8 cellular contexts compared by ENCODE assay signal in genomic region chr3:4898454-4899313, GRCh38.
DNase-seq lines count a peak whose midpoint lies in the region; ATAC-seq and TF ChIP-seq lines count a peak whose summit lies in the region.

No MANE protein-coding gene starts in this region.

- no peak for TF ChIP-seq CTCF in right atrium auricular region (IDR thresholded peaks at IDR 0.05)
- TF ChIP-seq CTCF in heart left ventricle (IDR thresholded peaks at IDR 0.05): no peak
- no peak for TF ChIP-seq CTCF in parathyroid adenoma (IDR thresholded peaks at IDR 0.05)

- DNase-seq in right atrium auricular region (ENCODE audit: low spot score) (no peak), heart left ventricle (no peak), HuH-7.5 (ENCODE audit: low spot score) (no peak), GDM1 (lab: John Stamatoyannopoulos, UW) (no peak)
- DNase-seq in activated CD4-positive, alpha-beta memory T cell treated with anti-CD3 and anti-CD28 coated beads for 36 hours: peak; percentile 25
- no peak for DNase-seq in stimulated activated CD4-positive, alpha-beta T cell treated with anti-CD3 and anti-CD28 coated beads, Interleukin-15, amount 100 ng/mL, for 24 hours

- H3K4me1 Mint-ChIP-seq in activated CD4-positive, alpha-beta memory T cell treated with anti-CD3 and anti-CD28 coated beads for 36 hours (ENCODE audit: low read depth): peaks cover 52% of the 10 kb centered on the region

- no peaks in the 10 kb centered on the region for H3K79me2 ChIP-seq in parathyroid adenoma

- H3K4me3 ChIP-seq in right atrium auricular region: no peak overlapping the region
- H3K4me3 ChIP-seq in heart left ventricle: no peak overlapping the region
- H3K4me3 ChIP-seq in parathyroid adenoma (ENCODE audit: low read depth, low read length): no peak overlapping the region

- ATAC-seq in heart left ventricle (no peak), HG03060 (IDR thresholded peaks at IDR 0.05; ENCODE audit: low read depth, unreplicated experiment) (peak; percentile 93)

- WGBS in heart left ventricle, 4 donors: 73 to 78% (median 76%) methylated on average over 6 of the region's 6 CpGs

- CTCF ChIA-PET in activated CD4-positive, alpha-beta memory T cell treated with anti-CD3 and anti-CD28 coated beads for 36 hours (lab: Charles Lee): interaction anchor here (0.6 to 2.3 kb wide), 8 partner anchors 9 to 187 kb away, joined by 3 to 9 read pairs (median 4); no protein-coding TSS in a partner anchor

- H3K4me2 ChIP-seq in parathyroid adenoma (ENCODE audit: low read length): peak overlapping the region; percentile 6

- H3K27ac ChIP-seq in right atrium auricular region (peak overlapping the region; percentile 12 to 36), heart left ventricle (peak overlapping the region in 5 of 12 donors; percentile 35 to 60 (median 52)), parathyroid adenoma (peak overlapping the region; percentile 52)

- peak overlapping the region; percentile 79 for H3K27ac Mint-ChIP-seq in activated CD4-positive, alpha-beta memory T cell treated with anti-CD3 and anti-CD28 coated beads for 36 hours

- no peaks in the 10 kb centered on the region for H3K36me3 ChIP-seq in right atrium auricular region
- no peaks in the 10 kb centered on the region for H3K36me3 ChIP-seq in heart left ventricle
- H3K36me3 ChIP-seq in parathyroid adenoma (ENCODE audit: control insufficient read depth, insufficient read depth, low read length): no peaks in the 10 kb centered on the region

- H3K4me3 Mint-ChIP-seq in activated CD4-positive, alpha-beta memory T cell treated with anti-CD3 and anti-CD28 coated beads for 36 hours: peak overlapping the region; percentile 51

- H3K4me1 ChIP-seq in right atrium auricular region (peaks cover 0 to 5% of the 10 kb centered on the region in 2 donors), heart left ventricle (peaks cover 0 to 18% (median 0%) of the 10 kb centered on the region in 12 donors), parathyroid adenoma (peaks cover 27% of the 10 kb centered on the region)

- no peaks in the 10 kb centered on the region for H3K27me3 ChIP-seq in right atrium auricular region
- no peaks in the 10 kb centered on the region for H3K27me3 ChIP-seq in heart left ventricle
- no peaks in the 10 kb centered on the region for H3K27me3 ChIP-seq in parathyroid adenoma (ENCODE audit: control insufficient read depth, insufficient read depth, low read length)

- intact Hi-C loops in heart left ventricle (cut with DNase I): loop anchor here in 2 of 10 donors (10.0 kb wide), 1 partner anchor 56 kb away; no protein-coding TSS in a partner anchor
- intact Hi-C loops in activated CD4-positive, alpha-beta memory T cell treated with anti-CD3 and anti-CD28 coated beads for 36 hours (cut with micrococcal nuclease): loop anchor here (1.0 to 2.0 kb wide), 6 partner anchors 8 to 124 kb away; no protein-coding TSS in a partner anchor

- H3K9ac ChIP-seq in parathyroid adenoma: no peak overlapping the region

- TF ChIP-seq POLR2A in heart left ventricle (IDR thresholded peaks at IDR 0.05): no peak

- H3K36me3 Mint-ChIP-seq in activated CD4-positive, alpha-beta memory T cell treated with anti-CD3 and anti-CD28 coated beads for 36 hours: no peaks in the 10 kb centered on the region

- H3K9me3 Mint-ChIP-seq in activated CD4-positive, alpha-beta memory T cell treated with anti-CD3 and anti-CD28 coated beads for 36 hours: no peaks in the 10 kb centered on the region

- no peaks in the 10 kb centered on the region for H3K27me3 Mint-ChIP-seq in activated CD4-positive, alpha-beta memory T cell treated with anti-CD3 and anti-CD28 coated beads for 36 hours

- POLR2A ChIA-PET in activated CD4-positive, alpha-beta memory T cell treated with anti-CD3 and anti-CD28 coated beads for 36 hours (lab: Charles Lee): interaction anchor here (0.8 to 1.3 kb wide), 2 partner anchors 80 to 225 kb away, joined by 4 to 6 read pairs; partner anchors contain the start of gene BHLHE40

- peak overlapping the region; percentile 61 for H2AFZ ChIP-seq in parathyroid adenoma

- H3K9me3 ChIP-seq in right atrium auricular region: no peaks in the 10 kb centered on the region
- no peaks in the 10 kb centered on the region for H3K9me3 ChIP-seq in heart left ventricle
- no peaks in the 10 kb centered on the region for H3K9me3 ChIP-seq in parathyroid adenoma (ENCODE audit: control insufficient read depth, low read length)
